Comparison of ENCODE assay signal across 8 cellular contexts in the genomic region with DNA sequence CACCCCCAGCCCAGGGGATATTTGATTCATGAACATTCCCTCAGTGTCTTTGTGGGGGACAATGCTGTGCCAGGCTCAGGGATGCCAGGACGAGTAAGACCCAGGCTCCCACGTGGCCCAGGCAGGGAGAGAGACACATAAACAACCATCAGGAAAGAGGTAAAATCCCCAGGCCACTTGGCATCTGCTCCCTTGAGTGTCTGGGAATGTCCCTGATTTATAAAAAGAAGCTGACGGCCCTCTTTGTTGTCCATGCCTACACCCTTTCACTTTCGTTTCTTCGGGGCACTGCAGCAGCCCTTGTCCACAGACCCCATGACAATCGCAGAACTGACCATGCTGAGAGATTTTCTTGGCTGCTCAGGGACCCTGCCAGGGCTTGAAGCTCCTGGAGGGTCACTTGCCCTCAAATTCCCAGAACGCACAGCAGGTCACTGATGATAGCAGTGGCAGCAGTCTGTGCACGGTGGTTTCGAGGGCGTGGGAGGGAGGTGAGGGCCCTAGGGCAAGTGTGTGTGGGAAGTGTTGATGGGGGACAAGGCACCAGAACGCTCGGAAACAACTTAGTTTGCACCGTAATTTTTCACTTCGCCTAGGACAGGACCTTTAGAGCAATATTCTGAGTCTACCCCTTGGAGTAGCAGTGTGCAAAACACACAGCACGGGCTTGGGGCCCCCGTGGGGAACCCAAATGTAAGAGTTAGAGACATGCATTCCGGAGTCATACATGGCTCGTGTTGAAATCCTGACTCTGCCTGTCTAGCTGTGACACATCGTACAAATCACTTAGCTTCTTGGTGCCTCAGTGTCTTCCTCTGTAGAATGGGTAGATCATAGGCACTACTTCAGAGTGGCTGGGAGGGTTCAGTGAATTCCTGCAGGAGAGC. TPM values are rescaled to one million over a fixed set of nuclear protein-coding genes. Genes with fewer than 3 reads are reported as not detected.
DNase-seq lines count a peak whose midpoint lies in the region; ATAC-seq and TF ChIP-seq lines count a peak whose summit lies in the region.

No MANE protein-coding gene starts in this region.

- H3K4me2 ChIP-seq in SK-N-SH (peak overlapping the region; percentile 56; the same call in 1 of the 2 replicates), H9 (ENCODE audit: insufficient read depth, insufficient read length, low read length) (no peak overlapping the region)

- no peak overlapping the region for H3K4ac ChIP-seq in H9 (ENCODE audit: low read depth, low read length)

- no peak overlapping the region for H2BK5ac ChIP-seq in H9 (ENCODE audit: insufficient read length, low read length)

- no peaks in the 10 kb centered on the region for H3K9me2 ChIP-seq in SK-N-SH

- H4K5ac ChIP-seq in H9 (ENCODE audit: insufficient read length, low read depth, low read length): no peak overlapping the region

- H3K4me3 ChIP-seq in HFF-Myc (replicated peaks; ENCODE audit: low read depth, low read length): peak overlapping the region; percentile 30
- peak overlapping the region in 1 of 2 experiments; percentile 26; a peak in 1 of 4 replicates for H3K4me3 ChIP-seq in SK-N-SH (ENCODE audit: low read depth in 2 of 2, low read length in 1 of 2)
- peak overlapping the region in 58 of 59 donors; percentile 0 to 67 (median 46) for H3K4me3 ChIP-seq in dorsolateral prefrontal cortex

- H3K27ac ChIP-seq in SK-N-SH (ENCODE audit: low read depth in 2 of 2, low read length in 1 of 2) (no peak overlapping the region), dorsolateral prefrontal cortex (peak overlapping the region in 34 of 59 donors; percentile 3 to 82 (median 44)), H9 (ENCODE audit: insufficient read length, low read depth, low read length) (no peak overlapping the region)

- TF ChIP-seq CTCF in HFF-Myc (IDR thresholded peaks at IDR 0.05; ENCODE audit: low read depth, low read length, missing control alignments): no peak
- TF ChIP-seq CTCF in SK-N-SH (IDR thresholded peaks at IDR 0.05): no peak
- no peak for TF ChIP-seq CTCF in dorsolateral prefrontal cortex (IDR thresholded peaks at IDR 0.05 in 54 of 56, conservative IDR thresholded peaks at IDR 0.05 in 2 of 56; ENCODE audit: low read depth in 1 of 56, partially characterized antibody in 56 of 56)
- no peak for TF ChIP-seq CTCF in natural killer cell (IDR thresholded peaks at IDR 0.05)
- TF ChIP-seq CTCF in H9 (conservative IDR thresholded peaks at IDR 0.05): no peak

- H3K9me3 ChIP-seq in SK-N-SH: no peaks in the 10 kb centered on the region
- H3K9me3 ChIP-seq in H9 (ENCODE audit: control insufficient read depth, low read depth, low read length): no peaks in the 10 kb centered on the region

- H4K20me1 ChIP-seq in SK-N-SH (ENCODE audit: insufficient read depth) (no peaks in the 10 kb centered on the region), H9 (ENCODE audit: control insufficient read depth, insufficient read depth, insufficient read length) (no peaks in the 10 kb centered on the region)

- no peak overlapping the region for H3K14ac ChIP-seq in H9 (ENCODE audit: insufficient read depth, low read length)

- H3K23ac ChIP-seq in H9 (ENCODE audit: insufficient read length, low read depth, low read length): no peak overlapping the region

- peaks cover 41 to 51% of the 10 kb centered on the region in 2 donors for H3K4me1 Mint-ChIP-seq in natural killer cell
- peaks cover 6 to 9% of the 10 kb centered on the region in 2 experiments; a peak in 3 of 4 replicates for H3K4me1 Mint-ChIP-seq in H9

- no peaks in the 10 kb centered on the region for H3K79me1 ChIP-seq in H9 (ENCODE audit: insufficient read depth, low read depth, low read length, poor library complexity, severe bottlenecking)

- H2AFZ ChIP-seq in SK-N-SH (ENCODE audit: low read depth) (0 out of 2 replicates have a peak overlapping the region, but pooled peaks have one; percentile 9), H9 (ENCODE audit: low read length) (no peak overlapping the region)

- no peaks in the 10 kb centered on the region for H3K9me3 Mint-ChIP-seq in natural killer cell
- H3K9me3 Mint-ChIP-seq in H9: no peaks in the 10 kb centered on the region; a peak in 1 of 5 replicates

- H3K9ac ChIP-seq in SK-N-SH (no peak overlapping the region), H9 (ENCODE audit: extremely low read depth, insufficient read length, low read length) (no peak overlapping the region)

- WGBS in SK-N-SH (ENCODE audit: low lambda C conversion rate): 66% methylated on average over 19 of the region's 19 CpGs
- no CpG with 5 or more reads among the region's 19 CpGs for WGBS in H9 (ENCODE audit: extremely low coverage, insufficient read length, low lambda C conversion rate)

- no peak for TF ChIP-seq RAD21 in SK-N-SH (IDR thresholded peaks at IDR 0.05; ENCODE audit: low read length)

- peak overlapping the region; percentile 82 for H3K4me3 Mint-ChIP-seq in natural killer cell
- H3K4me3 Mint-ChIP-seq in H9: no peak overlapping the region

- peaks cover 0 to 10% of the 10 kb centered on the region in 2 donors for H3K27me3 Mint-ChIP-seq in natural killer cell (ENCODE audit: low read depth in 2 of 2)
- peaks cover 32% of the 10 kb centered on the region for H3K27me3 Mint-ChIP-seq in H9 (ENCODE audit: low read depth)

- H3K27me3 ChIP-seq in SK-N-SH (ENCODE audit: insufficient read depth) (no peaks in the 10 kb centered on the region; the same call in 1 of the 2 replicates), dorsolateral prefrontal cortex (peaks cover 0 to 31% (median 6%) of the 10 kb centered on the region in 45 donors), H9 (ENCODE audit: insufficient read depth, low read length) (peaks cover 4% of the 10 kb centered on the region; the same call in 1 of the 2 replicates)

- no peak for TF ChIP-seq EP300 in SK-N-SH (IDR thresholded peaks at IDR 0.05; ENCODE audit: borderline replicate concordance in 1 of 2, low read depth in 1 of 2, low read length in 1 of 2)

- no peak overlapping the region for H4K8ac ChIP-seq in H9 (replicated peaks; ENCODE audit: insufficient read length, low read depth, low read length)

- no peak overlapping the region for H4K91ac ChIP-seq in H9 (ENCODE audit: insufficient read length, low read depth, low read length)

- H3K36me3 ChIP-seq in SK-N-SH (replicated peaks in 1 of 2; ENCODE audit: control insufficient read depth in 1 of 2, insufficient read depth in 2 of 2, low read length in 1 of 2): no peaks in the 10 kb centered on the region

- no peak overlapping the region for H2BK15ac ChIP-seq in H9 (ENCODE audit: low read depth, low read length)

- no peaks in the 10 kb centered on the region for H3K36me3 Mint-ChIP-seq in natural killer cell
- H3K36me3 Mint-ChIP-seq in H9 (ENCODE audit: insufficient read depth in 1 of 3, low read depth in 3 of 3): no peaks in the 10 kb centered on the region

- H3K79me2 ChIP-seq in SK-N-SH (ENCODE audit: insufficient read depth) (no peaks in the 10 kb centered on the region), H9 (ENCODE audit: insufficient read depth, low read length) (no peaks in the 10 kb centered on the region)

- intact Hi-C loops in dorsolateral prefrontal cortex (cut with DNase I) (loop anchor here in 1 of 2 donors (5.0 kb wide), 1 partner anchor 44 kb away; a partner anchor contains a TSS), natural killer cell (cut with micrococcal nuclease) (loop anchor here (2.0 kb wide), 1 partner anchor 13 kb away; no protein-coding TSS in a partner anchor)

- CTCF ChIA-PET in SK-N-SH (lab: Yijun Ruan, JAX): interaction anchor here (1.2 to 1.8 kb wide), 2 partner anchors 13 to 33 kb away, joined by 3 to 9 read pairs; no protein-coding TSS in a partner anchor

- no peak overlapping the region for H3T11ph ChIP-seq in H9 (ENCODE audit: low read length)

- DNase-seq in HFF-Myc (ENCODE audit: extremely low read depth, low read depth): no peak
- no peak for DNase-seq in SK-N-SH
- DNase-seq in dorsolateral prefrontal cortex: no peak
- peak; percentile 34 for DNase-seq in natural killer cell
- no peak for DNase-seq in germinal center (ENCODE audit: low spot score)
- no peak for DNase-seq in H9
- no peak for DNase-seq in NK-92 treated with Interleukin-12 subunit alpha and Interleukin-12 subunit beta, amount 100 ng/mL, for 24 hours (lab: John Stamatoyannopoulos, UW)

- H3K27ac Mint-ChIP-seq in natural killer cell: peak overlapping the region; percentile 86 to 95
- H3K27ac Mint-ChIP-seq in H9: no peak overlapping the region

- H3K23me2 ChIP-seq in H9 (ENCODE audit: insufficient read length, low read depth, low read length, poor library complexity, severe bottlenecking): peaks cover 5% of the 10 kb centered on the region

- H3K4me1 ChIP-seq in SK-N-SH (ENCODE audit: control insufficient read depth in 1 of 2, insufficient read depth in 2 of 2, low read depth in 1 of 2, low read length in 1 of 2) (peaks cover 0 to 2% of the 10 kb centered on the region in 2 experiments; a peak in 1 of 4 replicates), H9 (ENCODE audit: insufficient read depth, low read length) (no peaks in the 10 kb centered on the region)

- no peak overlapping the region for H2AK5ac ChIP-seq in H9 (ENCODE audit: insufficient read length, low read length)

- no peak overlapping the region for H3K18ac ChIP-seq in H9 (ENCODE audit: insufficient read length, low read depth, low read length)

- H3K56ac ChIP-seq in H9 (ENCODE audit: insufficient read length, low read depth, low read length): no peak overlapping the region

- POLR2A ChIA-PET in SK-N-SH (lab: Yijun Ruan, JAX): no interaction called here

- ATAC-seq in GM18498 (IDR thresholded peaks at IDR 0.05; ENCODE audit: unreplicated experiment) (peak; percentile 50), natural killer cell (peak; percentile 64 to 75 (median 67))

- no peak overlapping the region for H2BK12ac ChIP-seq in H9 (ENCODE audit: insufficient read length, low read depth, low read length)

- H2BK120ac ChIP-seq in H9 (ENCODE audit: low read depth, low read length, poor library complexity, severe bottlenecking): no peak overlapping the region

- H2BK20ac ChIP-seq in H9 (ENCODE audit: low read depth, low read length, poor library complexity, severe bottlenecking): no peak overlapping the region

- H3F3A ChIP-seq in SK-N-SH (replicated peaks; ENCODE audit: insufficient read depth): no peaks in the 10 kb centered on the region

RNA-seq across cellular contexts. Expression of a gene that starts 4.7 kb away (rescaled TPM):
- not detected in 2 replicates for polyA plus RNA-seq in SK-N-SH (2012; rRNA removed)
- under 0.01 and 0.01 TPM in 2 replicates for polyA plus RNA-seq in SK-N-SH (2012; cell fraction: cytosol; rRNA removed)
- polyA plus RNA-seq in SK-N-SH (2012; cell fraction: nucleus; rRNA removed): 0.05 TPM in 1 of 2 replicates, not detected in the other
- total RNA-seq in dorsolateral prefrontal cortex (1 to 10 TPM in 50 of 120 experiments, under 1 TPM in 65, not detected in 5; 0.08 to 3.5 (median 0.84) TPM), natural killer cell (1 to 10 TPM; 2.8 to 8.6 (median 2.9) TPM), H9 (2021) (0.17 and 0.26 TPM in 2 replicates)

RNA-seq across cellular contexts. Expression of a gene that starts 17.0 kb away (rescaled TPM):
- polyA plus RNA-seq in SK-N-SH (2012; rRNA removed): not detected in 2 replicates
- not detected in 2 replicates for polyA plus RNA-seq in SK-N-SH (2012; cell fraction: cytosol; rRNA removed)
- not detected in 2 replicates for polyA plus RNA-seq in SK-N-SH (2012; cell fraction: nucleus; rRNA removed)
- 1 to 10 TPM in 67 of 120 experiments, under 1 TPM in 52, not detected in 1; 0.15 to 5.0 (median 1.1) TPM for total RNA-seq in dorsolateral prefrontal cortex
- 10 to 100 TPM; 33.0 to 53.9 (median 51.7) TPM for total RNA-seq in natural killer cell
- total RNA-seq in H9 (2021): not detected in 2 replicates

RNA-seq across cellular contexts. Expression of a gene that starts 43.8 kb away (rescaled TPM):
- polyA plus RNA-seq in SK-N-SH (2012; rRNA removed): 6.5 and 8.9 TPM in 2 replicates
- 10.1 and 11.0 TPM in 2 replicates for polyA plus RNA-seq in SK-N-SH (2012; cell fraction: cytosol; rRNA removed)
- polyA plus RNA-seq in SK-N-SH (2012; cell fraction: nucleus; rRNA removed): 6.1 and 10.5 TPM in 2 replicates
- total RNA-seq in dorsolateral prefrontal cortex (100 to 1,000 TPM in 2 of 120 experiments, 10 to 100 TPM in 118; 58.7 to 116 (median 82.7) TPM), natural killer cell (100 to 1,000 TPM; 227 to 246 (median 236) TPM), H9 (2021) (12.5 and 13.3 TPM in 2 replicates)

Comparison
In these comparisons a context has a peak if more than half of its experiments do, and no peak if none do; other contexts are left out.
1. H3K27ac ChIP-seq: peak in dorsolateral prefrontal cortex (34 of 59); none in SK-N-SH (0 of 2) and H9 (single experiment).
2. H3K27ac Mint-ChIP-seq: peak in natural killer cell (2 of 2); none in H9 (0 of 3).
3. RNA of a gene that starts 17.0 kb away (total RNA-seq): 33.0 to 53.9 TPM in natural killer cell; 0.15 to 5.0 TPM in dorsolateral prefrontal cortex and not detected in H9; every median in the first group is over 4 times any median in the second.